ENCODE assay signal across 30 cellular contexts in genomic region chr1:241707442-241707841, GRCh38. TPM values are rescaled to one million over a fixed set of nuclear protein-coding genes. Genes with fewer than 3 reads are reported as not detected.
DNase-seq lines count a peak whose midpoint lies in the region; ATAC-seq, FAIRE-seq and TF ChIP-seq lines count a peak whose summit lies in the region.
"Had no signal": no experiment of that assay in that cellular context is flagged by ENCODE, and none has a peak within 500 bp of the region (broad histone marks: within the 10 kb centered on the region; RNA-seq: fewer than 3 reads in every experiment).

No MANE protein-coding gene starts in this region.

- intact Hi-C loops in MCF 10A (cut with micrococcal nuclease), result loop anchor here (1.0 kb wide), 1 partner anchor 67 kb away; the partner anchor contains the start of genes CHML and OPN3
- intact Hi-C loops in breast epithelium (cut with DNase I; ENCODE audit: low total_unique reads), result no loop called here

- TF ChIP-seq CTCF in MCF 10A (IDR thresholded peaks at IDR 0.05; ENCODE audit: unreplicated experiment) (no peak), breast epithelium (IDR thresholded peaks at IDR 0.05) (no peak), keratinocyte (optimal IDR thresholded peaks at IDR 0.05 in 1 of 3, IDR thresholded peaks at IDR 0.05 in 1 of 3, conservative IDR thresholded peaks at IDR 0.05 in 1 of 3; ENCODE audit: extremely low read depth in 1 of 3, insufficient read depth in 2 of 3, low read length in 3 of 3) (no peak)

- H3K9me3 ChIP-seq in breast epithelium (no peaks in the 10 kb centered on the region), T-helper 17 cell (ENCODE audit: control insufficient read depth, low read length, poor library complexity, severe bottlenecking) (no peaks in the 10 kb centered on the region), keratinocyte (ENCODE audit: control insufficient read depth, low read depth, low read length) (no peaks in the 10 kb centered on the region)
- H3K9me3 ChIP-seq: BE2C, Peyer's patch, SJSA1, thyroid gland had no signal

- H3K27me3 ChIP-seq in breast epithelium (no peaks in the 10 kb centered on the region), keratinocyte (ENCODE audit: control insufficient read depth, extremely low read depth, insufficient read depth, low read length) (no peaks in the 10 kb centered on the region)
- H3K27me3 ChIP-seq: BE2C, Peyer's patch, SJSA1, thyroid gland had no signal

- no peak overlapping the region for H3K4me3 Mint-ChIP-seq in MCF 10A (ENCODE audit: unreplicated experiment)
- H3K4me3 Mint-ChIP-seq in T-helper 17 cell, result peak overlapping the region; percentile 68
- H3K4me3 Mint-ChIP-seq: mesothelial cell of epicardium; stimulated activated naive CD8-positive, alpha-beta T cell treated with anti-CD3 and anti-CD28 coated beads, Interleukin-15, Interleukin-2, amounts not matched to agents 100 ng/mL and 50 ng/mL, for 24 hours had no signal

- no peak overlapping the region for H2AFZ ChIP-seq in keratinocyte (ENCODE audit: control insufficient read depth, low read length)

- DNase-seq in MCF 10A (ENCODE audit: unreplicated experiment), result no peak
- no peak for DNase-seq in breast epithelium (ENCODE audit: low spot score in 2 of 2)
- no peak for DNase-seq in T-helper 17 cell
- no peak for DNase-seq in keratinocyte (ENCODE audit: low read depth, low spot score)
- no peak for DNase-seq in EL
- DNase-seq: activated CD4-positive, alpha-beta T cell treated with anti-CD3 and anti-CD28 coated beads, Interleukin-2, amount 50 U/mL, for 48 hours; activated CD4-positive, CD25-positive, alpha-beta regulatory T cell; activated CD8-positive, alpha-beta memory T cell treated with anti-CD3 and anti-CD28 coated beads, Interleukin-2, amount 50 U/mL, for 48 hours; activated effector memory CD4-positive, alpha-beta T cell treated with Interleukin-2 at 50 U/mL for 16 hours; BE2C; cerebellar nuclear complex; DMS79 treated with DMSO at 0.1 percent for 48 hours; kidney; NCI-H1048; NCI-H1694 treated with DMSO at 0.1 percent for 48 hours; NCI-H2171 treated with DMSO at 0.1 percent for 48 hours; NCI-H524; NK-92 treated with Interleukin-12 subunit alpha and Interleukin-12 subunit beta, amount 100 ng/mL, for 24 hours; Peyer's patch had no signal

- H3K4me3 ChIP-seq in breast epithelium, result no peak overlapping the region
- H3K4me3 ChIP-seq in keratinocyte (ENCODE audit: control insufficient read depth in 2 of 3, extremely low read depth in 1 of 3, insufficient read depth in 2 of 3, low read depth in 1 of 3, low read length in 3 of 3), result no peak overlapping the region
- H3K4me3 ChIP-seq: Peyer's patch, SJSA1, thyroid gland had no signal

- no peak overlapping the region for H3K9ac ChIP-seq in keratinocyte (ENCODE audit: control insufficient read depth, extremely low read depth, insufficient read depth, low read length)

- peak; percentile 48 for FAIRE-seq in keratinocyte (lab: Jason Lieb, UNC)
- FAIRE-seq: GM18507, kidney had no signal

- BruUV-seq in MCF 10A (replicated peaks; lab: Mats Ljungman, UMichigan), result no TSS peak

- no peaks in the 10 kb centered on the region for H3K9me1 ChIP-seq in keratinocyte (ENCODE audit: control insufficient read depth, extremely low read depth, insufficient read depth, low read length)

- no peaks in the 10 kb centered on the region for H3K9me3 Mint-ChIP-seq in MCF 10A (ENCODE audit: unreplicated experiment)
- H3K9me3 Mint-ChIP-seq: mesothelial cell of epicardium had no signal

- H3K36me3 ChIP-seq in breast epithelium (no peaks in the 10 kb centered on the region), keratinocyte (ENCODE audit: control insufficient read depth in 2 of 2, extremely low read depth in 1 of 2, insufficient read depth in 2 of 2, low read length in 2 of 2) (no peaks in the 10 kb centered on the region)
- H3K36me3 ChIP-seq: BE2C, Peyer's patch, SJSA1, thyroid gland had no signal

- ATAC-seq in T-helper 17 cell, result no peak
- ATAC-seq in GM21390 (IDR thresholded peaks at IDR 0.05; ENCODE audit: unreplicated experiment), result no peak
- ATAC-seq in esophagus mucosa, result no peak
- ATAC-seq in GM21381 (IDR thresholded peaks at IDR 0.05; ENCODE audit: unreplicated experiment), result no peak

- H3K27ac Mint-ChIP-seq in MCF 10A (ENCODE audit: low read depth, unreplicated experiment), result peak overlapping the region; percentile 85
- peak overlapping the region; percentile 49 for H3K27ac Mint-ChIP-seq in T-helper 17 cell
- H3K27ac Mint-ChIP-seq: mesothelial cell of epicardium; stimulated activated naive CD8-positive, alpha-beta T cell treated with anti-CD3 and anti-CD28 coated beads, Interleukin-15, Interleukin-2, amounts not matched to agents 100 ng/mL and 50 ng/mL, for 24 hours had no signal

- H4K20me1 ChIP-seq in keratinocyte (ENCODE audit: control insufficient read depth, extremely low read depth, insufficient read depth, low read length), result no peaks in the 10 kb centered on the region

- POLR2A ChIA-PET in MCF 10A (lab: Yijun Ruan, JAX), result interaction anchor here (1.0 to 6.1 kb wide), 10 partner anchors 9 to 188 kb away, joined by 3 to 60 read pairs (median 9); partner anchors contain the start of genes CHML, FH and OPN3

- no peaks in the 10 kb centered on the region for H3K27me3 Mint-ChIP-seq in MCF 10A (ENCODE audit: insufficient read depth, unreplicated experiment)
- no peaks in the 10 kb centered on the region for H3K27me3 Mint-ChIP-seq in T-helper 17 cell
- H3K27me3 Mint-ChIP-seq: stimulated activated naive CD8-positive, alpha-beta T cell treated with anti-CD3 and anti-CD28 coated beads, Interleukin-15, Interleukin-2, amounts not matched to agents 100 ng/mL and 50 ng/mL, for 24 hours had no signal

- H3K4me1 ChIP-seq in breast epithelium (no peaks in the 10 kb centered on the region), keratinocyte (ENCODE audit: control insufficient read depth, extremely low read depth, insufficient read depth, low read length) (peaks cover 42% of the 10 kb centered on the region)
- H3K4me1 ChIP-seq: BE2C, Peyer's patch, thyroid gland had no signal

- no peak for TF ChIP-seq POLR2A in breast epithelium (IDR thresholded peaks at IDR 0.05)

- H3K36me3 Mint-ChIP-seq in MCF 10A (ENCODE audit: insufficient read depth, unreplicated experiment), result no peaks in the 10 kb centered on the region
- H3K36me3 Mint-ChIP-seq in T-helper 17 cell (ENCODE audit: low read depth), result no peaks in the 10 kb centered on the region
- H3K36me3 Mint-ChIP-seq: mesothelial cell of epicardium; naive thymus-derived CD4-positive, alpha-beta T cell had no signal

- H3K4me1 Mint-ChIP-seq in MCF 10A (ENCODE audit: insufficient read depth, unreplicated experiment), result peaks cover 37% of the 10 kb centered on the region
- H3K4me1 Mint-ChIP-seq in T-helper 17 cell, result peaks cover 8% of the 10 kb centered on the region

- H3K4me2 ChIP-seq in keratinocyte (ENCODE audit: control insufficient read depth, extremely low read depth, insufficient read depth, low read depth, low read length), result peak overlapping the region; percentile 43

- H3K79me2 ChIP-seq in keratinocyte (ENCODE audit: control insufficient read depth, insufficient read depth, low read length), result no peaks in the 10 kb centered on the region

- H3K27ac ChIP-seq in breast epithelium (no peak overlapping the region), keratinocyte (ENCODE audit: control insufficient read depth, insufficient read depth, low read length) (peak overlapping the region; percentile 16)
- H3K27ac ChIP-seq: Peyer's patch, SJSA1, thyroid gland had no signal

- CTCF ChIA-PET in MCF 10A (lab: Yijun Ruan, JAX), result interaction anchor here (0.6 to 1.3 kb wide), 5 partner anchors 13 to 1412 kb away, joined by 3 to 7 read pairs (median 4); no protein-coding TSS in a partner anchor

- dilution Hi-C loops in keratinocyte (cut with MboI; ENCODE audit: extremely low pct_ligation_motif_present, low sequenced_read_pairs), result no loop called here

RNA-seq across cellular contexts. Expression of gene WDR64, which starts 55.4 kb away (rescaled TPM):
- total RNA-seq in MCF 10A (2022) (not detected in 2 replicates), breast epithelium (not detected), T-helper 17 cell (under 1 TPM; 0.35 to 0.37 TPM), esophagus mucosa (not detected)
- polyA plus RNA-seq in keratinocyte, result not detected in 3 replicates
- not detected for polyA plus RNA-seq in keratinocyte (2011; ENCODE audit: low read depth)
- polyA plus RNA-seq in keratinocyte (2011; cell fraction: cytosol; rRNA removed), result not detected in 2 replicates
- not detected in 2 replicates for polyA plus RNA-seq in keratinocyte (2011; cell fraction: nucleus; rRNA removed)
- polyA plus RNA-seq in keratinocyte (2012; ENCODE audit: low replicate concordance), result not detected in 2 replicates
- polyA minus RNA-seq in keratinocyte, result not detected in 3 replicates
- polyA minus RNA-seq in keratinocyte (2011; cell fraction: cytosol; rRNA and poly(A)+ RNA removed), result not detected
- not detected in 2 replicates for polyA minus RNA-seq in keratinocyte (2011; cell fraction: nucleus; rRNA and poly(A)+ RNA removed)
- total RNA-seq: kidney, mesothelial cell of epicardium, omental fat pad, Peyer's patch, thyroid gland had no signal
- polyA plus RNA-seq: adipose tissue had no signal
